16 cellular contexts compared by ENCODE assay signal in genomic region chr17:41957869-41958231, GRCh38.
"Had no signal": no experiment of that assay in that cellular context is flagged by ENCODE, and none has a peak within 500 bp of the region (broad histone marks: within the 10 kb centered on the region; RNA-seq: fewer than 3 reads in every experiment).

No MANE protein-coding gene starts in this region.

- H3K4me3 ChIP-seq: breast epithelium, gastrocnemius medialis, heart left ventricle, stomach, testis had no signal

- H3K27me3 Mint-ChIP-seq: activated CD4-positive, alpha-beta memory T cell treated with anti-CD3 and anti-CD28 coated beads for 36 hours; natural killer cell treated with Interleukin-12 subunit alpha and Interleukin-12 subunit beta and Interleukin-15 and Interleukin-18, amount 100 ng/mL, for 72 hours had no signal

- H3K9me3 Mint-ChIP-seq: activated CD4-positive, alpha-beta memory T cell treated with anti-CD3 and anti-CD28 coated beads for 36 hours; endodermal cell; natural killer cell treated with Interleukin-12 subunit alpha and Interleukin-12 subunit beta and Interleukin-15 and Interleukin-18, amount 100 ng/mL, for 72 hours had no signal

- H3K27ac ChIP-seq: breast epithelium, gastrocnemius medialis, heart left ventricle, stomach, testis had no signal

- H3K4me3 Mint-ChIP-seq: activated CD4-positive, alpha-beta memory T cell treated with anti-CD3 and anti-CD28 coated beads for 36 hours; activated CD4-positive, alpha-beta T cell treated with anti-CD3 and anti-CD28 coated beads for 36 hours; endodermal cell; natural killer cell treated with Interleukin-12 subunit alpha and Interleukin-12 subunit beta and Interleukin-15 and Interleukin-18, amount 100 ng/mL, for 72 hours had no signal

- H3K4me1 ChIP-seq: breast epithelium had no signal

- H3K36me3 ChIP-seq: breast epithelium, gastrocnemius medialis, heart left ventricle, WERI-Rb-1 had no signal

- H3K27me3 ChIP-seq: breast epithelium, gastrocnemius medialis, heart left ventricle, stomach, testis had no signal

- H3K9me3 ChIP-seq: breast epithelium, gastrocnemius medialis, heart left ventricle, stomach, testis had no signal

- H3K4me1 Mint-ChIP-seq: activated CD4-positive, alpha-beta T cell treated with anti-CD3 and anti-CD28 coated beads for 36 hours had no signal

- DNase-seq: activated CD4-positive, alpha-beta memory T cell treated with anti-CD3 and anti-CD28 coated beads for 36 hours; activated CD4-positive, alpha-beta T cell treated with anti-CD3 and anti-CD28 coated beads for 36 hours; activated T-cell treated with anti-CD3 and anti-CD28 coated beads, Interleukin-2, amount 50 U/mL, for 48 hours; anterior cingulate cortex; cerebellar nuclear complex; erythroblast; gastrocnemius medialis; heart left ventricle; stimulated activated CD4-positive, alpha-beta T cell treated with anti-CD3 and anti-CD28 coated beads, Interleukin-1b, Interleukin-23, amount 100 ng/mL, for 48 hours; stomach; testis; WERI-Rb-1 had no signal

- H3K27ac Mint-ChIP-seq: activated CD4-positive, alpha-beta memory T cell treated with anti-CD3 and anti-CD28 coated beads for 36 hours; activated CD4-positive, alpha-beta T cell treated with anti-CD3 and anti-CD28 coated beads for 36 hours; natural killer cell treated with Interleukin-12 subunit alpha and Interleukin-12 subunit beta and Interleukin-15 and Interleukin-18, amount 100 ng/mL, for 72 hours had no signal

- ATAC-seq: activated CD4-positive, alpha-beta T cell treated with anti-CD3 and anti-CD28 coated beads for 36 hours; gastrocnemius medialis; heart left ventricle; natural killer cell treated with Interleukin-12 subunit alpha and Interleukin-12 subunit beta and Interleukin-15 and Interleukin-18, amount 100 ng/mL, for 72 hours; sciatic nerve had no signal

- H3K36me3 Mint-ChIP-seq: activated CD4-positive, alpha-beta memory T cell treated with anti-CD3 and anti-CD28 coated beads for 36 hours; natural killer cell treated with Interleukin-12 subunit alpha and Interleukin-12 subunit beta and Interleukin-15 and Interleukin-18, amount 100 ng/mL, for 72 hours had no signal
